8 cellular contexts compared by ENCODE assay signal in the genomic region with DNA sequence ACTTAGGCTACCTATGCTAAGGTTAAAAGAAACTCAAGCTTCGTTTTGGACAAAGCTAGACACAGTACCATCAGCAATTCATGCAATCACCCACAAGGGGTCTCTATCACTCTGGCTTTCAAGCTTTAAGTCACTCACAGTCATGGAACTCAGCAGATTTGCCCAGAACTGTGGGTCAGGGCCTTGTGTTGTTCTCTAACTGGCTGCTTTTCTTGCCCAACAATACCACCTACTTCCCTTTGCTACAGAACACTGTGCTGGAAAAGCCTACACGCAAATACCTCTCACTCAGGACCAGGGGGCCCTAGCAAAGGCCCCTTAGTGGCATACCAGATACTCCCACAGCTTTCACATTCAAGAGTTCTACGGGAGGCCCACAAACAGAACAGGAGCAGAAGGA. TPM values are rescaled to one million over a fixed set of nuclear protein-coding genes. Genes with fewer than 3 reads are reported as not detected.
A peak's percentile ranks its signal among the peaks of the same experiment; 100 is the strongest.
DNase-seq lines count a peak whose midpoint lies in the region; ATAC-seq, FAIRE-seq and TF ChIP-seq lines count a peak whose summit lies in the region.

No MANE protein-coding gene starts in this region.

- peak overlapping the region; percentile 48 for H3K4me3 Mint-ChIP-seq in stimulated activated effector memory CD8-positive, alpha-beta T cell treated with anti-CD3 and anti-CD28 coated beads, Interleukin-12 subunit alpha, Interleukin-12 subunit beta, amount 100 ng/mL, for 72 hours

- H3K4me3 ChIP-seq in GM12875 (ENCODE audit: low read depth, low read length) = no peak overlapping the region

- FAIRE-seq in A204.1 (lab: Jason Lieb, UNC) = peak; percentile 90

- peak overlapping the region; percentile 73 for H3K27ac ChIP-seq in cingulate gyrus (ENCODE audit: low read depth, low read length)

- peak; percentile 91 for ATAC-seq in HG02870 (IDR thresholded peaks at IDR 0.05; ENCODE audit: unreplicated experiment)
- peak; percentile 99 for ATAC-seq in left lobe of liver
- ATAC-seq in stimulated activated effector memory CD8-positive, alpha-beta T cell treated with anti-CD3 and anti-CD28 coated beads, Interleukin-12 subunit alpha, Interleukin-12 subunit beta, amount 100 ng/mL, for 72 hours = peak; percentile 96

- H3K4me1 Mint-ChIP-seq in stimulated activated effector memory CD8-positive, alpha-beta T cell treated with anti-CD3 and anti-CD28 coated beads, Interleukin-12 subunit alpha, Interleukin-12 subunit beta, amount 100 ng/mL, for 72 hours = peaks cover 34% of the 10 kb centered on the region

- H3K27ac Mint-ChIP-seq in stimulated activated effector memory CD8-positive, alpha-beta T cell treated with anti-CD3 and anti-CD28 coated beads, Interleukin-12 subunit alpha, Interleukin-12 subunit beta, amount 100 ng/mL, for 72 hours = peak overlapping the region; percentile 90

- no peaks in the 10 kb centered on the region for H3K9me3 Mint-ChIP-seq in stimulated activated effector memory CD8-positive, alpha-beta T cell treated with anti-CD3 and anti-CD28 coated beads, Interleukin-12 subunit alpha, Interleukin-12 subunit beta, amount 100 ng/mL, for 72 hours

- H3K36me3 Mint-ChIP-seq in stimulated activated effector memory CD8-positive, alpha-beta T cell treated with anti-CD3 and anti-CD28 coated beads, Interleukin-12 subunit alpha, Interleukin-12 subunit beta, amount 100 ng/mL, for 72 hours = peaks cover 96% of the 10 kb centered on the region

- TF ChIP-seq CTCF in GM12875 (IDR thresholded peaks at IDR 0.05; ENCODE audit: borderline replicate concordance, insufficient read depth, low read depth, low read length) = peak; percentile 74

- DNase-seq in NCI-H2029 treated with DMSO at 0.1 percent for 48 hours (lab: John Stamatoyannopoulos, UW) (peak; percentile 39), UCSD-AML1 (lab: John Stamatoyannopoulos, UW; ENCODE audit: unreplicated experiment) (peak; percentile 45), left lobe of liver (ENCODE audit: low spot score) (peak; percentile 72)
- DNase-seq in stimulated activated effector memory CD8-positive, alpha-beta T cell treated with anti-CD3 and anti-CD28 coated beads, Interleukin-12 subunit alpha, Interleukin-12 subunit beta, amount 100 ng/mL, for 72 hours (ENCODE audit: low spot score in 2 of 2) = peak in 1 of 2 donors; percentile 67

RNA-seq across cellular contexts. Expression of gene NEMP1, which starts 9.1 kb away (rescaled TPM):
- 5.3 TPM for total RNA-seq in left lobe of liver

RNA-seq across cellular contexts. Expression of gene NAB2, which starts 19.4 kb away (rescaled TPM):
- total RNA-seq in left lobe of liver = 12.9 TPM

RNA-seq across cellular contexts. Expression of gene MYO1A, which starts 19.6 kb away (rescaled TPM):
- total RNA-seq in left lobe of liver = 0.28 TPM

RNA-seq across cellular contexts. Expression of gene STAT6, which starts 41.6 kb away (rescaled TPM):
- total RNA-seq in left lobe of liver = 97.6 TPM

RNA-seq across cellular contexts. Expression of gene TAC3, which starts 53.2 kb away (rescaled TPM):
- total RNA-seq in left lobe of liver = not detected
